In genomic region chr15:100908466-100908865, GRCh38 we compare ENCODE assay signal across 28 cellular contexts. TPM values are rescaled to one million over a fixed set of nuclear protein-coding genes. Genes with fewer than 3 reads are reported as not detected.
"Had no signal": no experiment of that assay in that cellular context is flagged by ENCODE, and none has a peak within 500 bp of the region (broad histone marks: within the 10 kb centered on the region; RNA-seq: fewer than 3 reads in every experiment).

No MANE protein-coding gene starts in this region.

- H3K9me3 ChIP-seq: esophagus muscularis mucosa, gastroesophageal sphincter had no signal

- H3K36me3 ChIP-seq: brain microvascular endothelial cell had no signal

- H3K4me3 ChIP-seq: coronary artery, dorsolateral prefrontal cortex, esophagus muscularis mucosa, gastroesophageal sphincter had no signal

- H3K27ac ChIP-seq: brain microvascular endothelial cell, coronary artery, dorsolateral prefrontal cortex, esophagus muscularis mucosa, gastroesophageal sphincter had no signal

- H3K4me1 ChIP-seq: gastroesophageal sphincter had no signal

- ATAC-seq: activated CD4-positive, alpha-beta T cell treated with anti-CD3 and anti-CD28 coated beads for 36 hours; activated CD8-positive, alpha-beta memory T cell treated with anti-CD3 and anti-CD28 coated beads, Interleukin-2, amount 10 ng/mL, durations not matched to agents 7 days and 5 days; activated CD8-positive, alpha-beta T cell treated with anti-CD3 and anti-CD28 coated beads, Interleukin-2, amount 10 ng/mL, durations not matched to agents 7 days and 5 days; activated naive CD4-positive, alpha-beta T cell treated with anti-CD3 and anti-CD28 coated beads, Interleukin-2, amount 50 U/mL, for 72 hours; gastroesophageal sphincter had no signal

- DNase-seq: activated CD4-positive, alpha-beta memory T cell treated with anti-CD3 and anti-CD28 coated beads for 36 hours; activated CD4-positive, alpha-beta T cell treated with anti-CD3 and anti-CD28 coated beads for 36 hours; activated CD4-positive, alpha-beta T cell treated with anti-CD3 and anti-CD28 coated beads, Interleukin-2, amount 10 ng/mL, durations not matched to agents 24 days and 14 days; activated CD4-positive, CD25-positive, alpha-beta regulatory T cell; activated CD4-positive, CD25-positive, alpha-beta regulatory T cell treated with anti-CD3 and anti-CD28 coated beads, Interleukin-2, amount 50 U/mL, for 72 hours; activated CD8-positive, alpha-beta memory T cell treated with anti-CD3 and anti-CD28 coated beads, Interleukin-2, amount 10 ng/mL, durations not matched to agents 7 days and 5 days; activated CD8-positive, alpha-beta memory T cell treated with anti-CD3 and anti-CD28 coated beads, Interleukin-2, amount 50 U/mL, for 4 hours; activated CD8-positive, alpha-beta T cell treated with anti-CD3 and anti-CD28 coated beads, Interleukin-2, amount 10 ng/mL, durations not matched to agents 7 days and 5 days; activated effector memory CD4-positive, alpha-beta T cell treated with anti-CD3 and anti-CD28 coated beads, Interleukin-2, amount 50 U/mL, for 16 hours; activated naive CD4-positive, alpha-beta T cell; activated naive CD4-positive, alpha-beta T cell treated with anti-CD3 and anti-CD28 coated beads, Interleukin-2, amount 10 ng/mL, durations not matched to agents 7 days and 5 days; activated naive CD8-positive, alpha-beta T cell treated with anti-CD3 and anti-CD28 coated beads, Interleukin-2, amount 10 ng/mL, durations not matched to agents 7 days and 5 days; activated T-cell treated with anti-CD3 and anti-CD28 coated beads, Interleukin-2, amount 50 U/mL, for 1 hour; activated T-cell treated with anti-CD3 and anti-CD28 coated beads, Interleukin-2, amount 50 U/mL, for 48 hours; anterior cingulate cortex; brain microvascular endothelial cell; dorsolateral prefrontal cortex; effector memory CD4-positive, alpha-beta T cell; foreskin melanocyte; T-helper 2 cell had no signal

- H3K27me3 ChIP-seq: brain microvascular endothelial cell had no signal

RNA-seq across cellular contexts. Expression of gene ALDH1A3, which starts 28.8 kb away (rescaled TPM):
- total RNA-seq: activated CD4-positive, alpha-beta memory T cell treated with anti-CD3 and anti-CD28 coated beads for 36 hours; activated CD4-positive, alpha-beta T cell treated with anti-CD3 and anti-CD28 coated beads for 36 hours; activated CD4-positive, alpha-beta T cell treated with anti-CD3 and anti-CD28 coated beads, Interleukin-2, amount 10 ng/mL, durations not matched to agents 24 days and 14 days; activated CD8-positive, alpha-beta memory T cell treated with anti-CD3 and anti-CD28 coated beads for 36 hours; activated CD8-positive, alpha-beta memory T cell treated with anti-CD3 and anti-CD28 coated beads, Interleukin-2, amount 10 ng/mL, durations not matched to agents 7 days and 5 days; activated CD8-positive, alpha-beta T cell treated with anti-CD3 and anti-CD28 coated beads, Interleukin-2, amount 10 ng/mL, durations not matched to agents 7 days and 5 days; activated naive CD4-positive, alpha-beta T cell treated with anti-CD3 and anti-CD28 coated beads, Interleukin-2, amount 50 U/mL, for 72 hours; activated naive CD8-positive, alpha-beta T cell treated with anti-CD3 and anti-CD28 coated beads, Interleukin-2, amount 10 ng/mL, durations not matched to agents 7 days and 5 days; activated T-helper 1 cell treated with anti-CD3 and anti-CD28 coated beads, Interleukin-12 subunit alpha, Interleukin-12 subunit beta, Interleukin-2, Interleukin-4 antibody, amounts not matched to agents 30 ng/mL and 10 ng/mL and 1 ng/mL, durations not matched to agents 14 hours and 24 hours and 36 hours; activated T-helper 2 cell treated with anti-CD3 and anti-CD28 coated beads, Interferon-gamma antibody, Interleukin-2, Interleukin-4, amounts not matched to agents 10 μg/mL and 5 μg/mL and 100 μg/mL, durations not matched to agents 14 hours and 24 hours and 36 hours; T-helper 1 cell treated with Interleukin-12 subunit alpha and Interleukin-12 subunit beta and Interleukin-4 antibody, amounts not matched to agents 30 ng/mL and 1 ng/mL, for 36 hours had no signal
